Comparison of ENCODE assay signal across 9 cellular contexts in the genomic region with DNA sequence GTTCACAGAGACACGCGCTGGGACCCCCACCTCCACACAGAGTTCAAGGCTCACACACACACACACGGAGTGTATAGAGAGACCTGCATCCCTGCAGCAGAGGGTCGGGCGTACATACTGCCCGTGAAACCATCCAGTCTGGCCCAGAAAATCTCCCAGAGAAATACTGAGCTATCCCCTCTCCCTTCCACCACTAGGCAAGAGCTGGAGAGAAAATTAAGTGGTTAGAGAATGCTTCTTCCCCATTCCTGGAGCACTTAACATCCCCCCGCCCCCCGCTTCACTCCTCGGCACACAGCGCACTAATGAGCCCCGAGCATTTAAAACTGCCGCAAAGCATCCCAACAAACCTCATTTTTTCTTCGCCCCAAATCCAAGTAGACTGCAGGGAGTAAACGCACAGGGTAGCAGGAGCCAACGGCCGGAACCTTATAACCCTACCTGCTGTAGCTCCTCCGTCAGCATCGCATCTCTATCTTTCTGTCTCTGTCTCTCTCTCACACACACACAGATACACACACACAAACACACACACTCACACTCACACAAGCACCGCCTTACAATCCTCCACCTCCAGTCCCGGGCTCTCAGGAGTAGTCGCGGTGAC. TPM values are rescaled to one million over a fixed set of nuclear protein-coding genes. Genes with fewer than 3 reads are reported as not detected.
A peak's percentile ranks its signal among the peaks of the same experiment; 100 is the strongest.
DNase-seq lines count a peak whose midpoint lies in the region; ATAC-seq and TF ChIP-seq lines count a peak whose summit lies in the region.
"Had no signal": no experiment of that assay in that cellular context is flagged by ENCODE, and none has a peak within 500 bp of the region (broad histone marks: within the 10 kb centered on the region; RNA-seq: fewer than 3 reads in every experiment).

No MANE protein-coding gene starts in this region.

- peaks cover 0 to 6% (median 2%) of the 10 kb centered on the region in 4 donors for H3K36me3 ChIP-seq in esophagus muscularis mucosa

- no peak for TF ChIP-seq EP300 in esophagus muscularis mucosa (IDR thresholded peaks at IDR 0.05)

- H3K9me3 Mint-ChIP-seq in HFFc6 (no peaks in the 10 kb centered on the region), T-cell (no peaks in the 10 kb centered on the region), nephron progenitor cell (no peaks in the 10 kb centered on the region)
- H3K9me3 Mint-ChIP-seq: activated naive CD4-positive, alpha-beta T cell treated with anti-CD3 and anti-CD28 coated beads, Interleukin-2, amount 50 U/mL, for 24 hours had no signal

- H3K27me3 ChIP-seq in esophagus muscularis mucosa: no peaks in the 10 kb centered on the region

- POLR2A ChIA-PET in T-cell (lab: Charles Lee): interaction anchor here (0.6 to 5.5 kb wide), 25 partner anchors 8 to 920 kb away, joined by 3 to 218 read pairs (median 4); a partner anchor contains a TSS

- intact Hi-C loops in esophagus muscularis mucosa (cut with DNase I): loop anchor here (10.0 kb wide), 2 partner anchors 127 to 267 kb away; no protein-coding TSS in a partner anchor

- H3K4me3 ChIP-seq in esophagus muscularis mucosa: peak overlapping the region; percentile 63 to 91 (median 70)

- TF ChIP-seq POLR2A in esophagus muscularis mucosa (IDR thresholded peaks at IDR 0.05; ENCODE audit: low read depth): no peak

- H3K27ac Mint-ChIP-seq in HFFc6 (no peak overlapping the region), T-cell (no peak overlapping the region), nephron progenitor cell (no peak overlapping the region)
- H3K27ac Mint-ChIP-seq: activated naive CD4-positive, alpha-beta T cell treated with anti-CD3 and anti-CD28 coated beads, Interleukin-2, amount 50 U/mL, for 24 hours had no signal

- H3K4me1 Mint-ChIP-seq in HFFc6 (ENCODE audit: low read depth): peaks cover 11% of the 10 kb centered on the region
- H3K4me1 Mint-ChIP-seq in T-cell: peaks cover 10 to 35% (median 29%) of the 10 kb centered on the region in 3 donors
- H3K4me1 Mint-ChIP-seq in nephron progenitor cell: peaks cover 12% of the 10 kb centered on the region

- TF ChIP-seq CTCF in HFFc6 (IDR thresholded peaks at IDR 0.05): no peak
- TF ChIP-seq CTCF in esophagus muscularis mucosa (IDR thresholded peaks at IDR 0.05): no peak
- no peak for TF ChIP-seq CTCF in nephron progenitor cell (IDR thresholded peaks at IDR 0.05)

- 0% methylated on average over 21 of the region's 22 CpGs for WGBS in esophagus muscularis mucosa

- ATAC-seq in T-cell (replicated peaks in 1 of 4): peak; percentile 15 to 27 (median 24)
- ATAC-seq in HG03432 (IDR thresholded peaks at IDR 0.05; ENCODE audit: unreplicated experiment): no peak

- CTCF ChIA-PET in T-cell (lab: Charles Lee): interaction anchor here (0.5 to 2.1 kb wide), 18 partner anchors 9 to 1652 kb away, joined by 3 to 16 read pairs (median 4); a partner anchor contains a TSS

- H3K4me1 ChIP-seq in esophagus muscularis mucosa: peaks cover 22 to 54% (median 48%) of the 10 kb centered on the region in 4 donors

- peak overlapping the region; percentile 88 to 99 (median 96) for H3K27ac ChIP-seq in esophagus muscularis mucosa (replicated peaks in 1 of 4)

- no peaks in the 10 kb centered on the region for H3K9me3 ChIP-seq in esophagus muscularis mucosa

- H3K36me3 Mint-ChIP-seq in HFFc6 (ENCODE audit: low read depth) (no peaks in the 10 kb centered on the region; the same call in 1 of the 2 replicates), T-cell (peaks cover 31% of the 10 kb centered on the region), nephron progenitor cell (ENCODE audit: low read depth) (peaks cover 18% of the 10 kb centered on the region)

- H3K4me3 Mint-ChIP-seq in HFFc6 (no peak overlapping the region), T-cell (no peak overlapping the region), nephron progenitor cell (no peak overlapping the region)
- H3K4me3 Mint-ChIP-seq: activated naive CD4-positive, alpha-beta T cell treated with anti-CD3 and anti-CD28 coated beads, Interleukin-2, amount 50 U/mL, for 24 hours had no signal

- DNase-seq in NCI-H1092 treated with DMSO at 0.1 percent for 48 hours (lab: John Stamatoyannopoulos, UW) (peak; percentile 56), NCI-H1092 (lab: John Stamatoyannopoulos, UW) (no peak), HFFc6 (peak; percentile 49), T-cell (peak in 11 of 34 experiments; percentile 7 to 34 (median 12)), esophagus muscularis mucosa (ENCODE audit: extremely low spot score) (no peak), nephron progenitor cell (peak; percentile 33), NCI-H2196 (lab: John Stamatoyannopoulos, UW; ENCODE audit: unreplicated experiment) (no peak)

- no peaks in the 10 kb centered on the region for H3K27me3 Mint-ChIP-seq in HFFc6 (ENCODE audit: insufficient read depth)
- no peaks in the 10 kb centered on the region for H3K27me3 Mint-ChIP-seq in T-cell
- peaks cover 17% of the 10 kb centered on the region for H3K27me3 Mint-ChIP-seq in nephron progenitor cell (ENCODE audit: low read depth, poor library complexity)
- H3K27me3 Mint-ChIP-seq: activated naive CD4-positive, alpha-beta T cell treated with anti-CD3 and anti-CD28 coated beads, Interleukin-2, amount 50 U/mL, for 24 hours had no signal

RNA-seq across cellular contexts. Expression of a gene that starts 0.4 kb away (rescaled TPM):
- total RNA-seq in HFFc6 (2021; fragmentation: NEBNext Ultra II Directional; extraction: Animal tissue kit (Norgen Biotek cat#: 25700)): 10 to 100 TPM; 30.5 to 48.9 (median 43.8) TPM
- 10 to 100 TPM in 2 of 5 donors, 1 to 10 TPM in 3; 5.2 to 64.2 (median 6.0) TPM for total RNA-seq in T-cell
- total RNA-seq in esophagus muscularis mucosa: 10 to 100 TPM in 2 of 4 donors, 1 to 10 TPM in 2; 5.5 to 13.1 (median 8.6) TPM

Comparison
In these comparisons a context has a peak if more than half of its experiments do, and no peak if none do; other contexts are left out.
1. DNase-seq: peak in NCI-H1092 treated with DMSO at 0.1 percent for 48 hours (single experiment), HFFc6 (single experiment) and nephron progenitor cell (single experiment); none in NCI-H1092 (single experiment), esophagus muscularis mucosa (single experiment) and NCI-H2196 (single experiment).